Comparison of ENCODE assay signal across 10 cellular contexts in the genomic region with DNA sequence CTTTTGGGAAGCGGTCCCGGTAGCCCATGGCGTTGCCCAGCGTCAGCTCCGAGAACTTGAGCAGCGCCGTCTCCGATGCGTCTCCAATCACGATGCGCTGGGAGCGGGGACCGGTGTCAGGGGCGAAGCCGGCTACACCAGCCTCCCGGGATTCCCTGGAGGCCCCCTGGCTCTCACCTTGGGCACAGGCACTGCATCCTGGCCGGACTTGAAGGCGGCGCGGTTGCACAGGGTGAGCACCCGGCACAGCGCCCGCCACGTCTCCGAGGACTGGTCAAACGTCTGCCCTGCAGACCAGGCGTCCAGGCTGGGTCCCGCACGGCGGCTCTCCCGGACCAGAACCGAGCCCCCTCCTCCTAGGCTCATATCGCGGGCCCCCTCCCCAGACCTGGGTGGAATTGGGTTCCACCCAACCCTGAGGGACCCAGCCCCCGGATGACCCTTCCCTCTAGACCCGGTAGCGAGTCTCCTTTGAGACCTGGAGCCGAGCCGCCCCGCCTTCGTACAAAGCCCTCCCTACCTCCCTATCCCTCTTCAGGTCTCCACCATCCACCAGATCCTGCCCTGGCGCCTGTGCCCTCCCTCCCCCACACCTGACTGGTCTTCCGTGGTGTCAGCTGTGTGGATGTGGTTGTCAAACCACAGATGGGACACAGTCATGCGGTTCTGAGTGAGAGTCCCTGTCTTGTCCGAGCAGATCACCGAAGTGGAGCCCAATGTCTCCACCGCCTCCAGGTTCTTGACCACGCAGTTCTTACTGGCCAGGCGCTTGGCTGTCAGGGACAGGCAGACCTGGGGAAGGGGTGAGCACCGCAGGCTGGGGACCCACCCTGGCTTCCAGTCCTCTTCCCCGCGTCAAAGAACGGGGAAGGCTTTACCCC. TPM values are rescaled to one million over a fixed set of nuclear protein-coding genes. Genes with fewer than 3 reads are reported as not detected.
DNase-seq lines count a peak whose midpoint lies in the region; ATAC-seq, FAIRE-seq and TF ChIP-seq lines count a peak whose summit lies in the region.
"Had no signal": no experiment of that assay in that cellular context is flagged by ENCODE, and none has a peak within 500 bp of the region (broad histone marks: within the 10 kb centered on the region; RNA-seq: fewer than 3 reads in every experiment).

No MANE protein-coding gene starts in this region.

- no peak overlapping the region for H3K4me3 Mint-ChIP-seq in astrocyte (ENCODE audit: unreplicated experiment)
- H3K4me3 Mint-ChIP-seq in type B pancreatic cell, result peak overlapping the region; percentile 76

- no peaks in the 10 kb centered on the region for H3K36me3 ChIP-seq in heart right ventricle
- H3K36me3 ChIP-seq in astrocyte (ENCODE audit: insufficient read depth, low read length), result no peaks in the 10 kb centered on the region
- no peaks in the 10 kb centered on the region for H3K36me3 ChIP-seq in left lung

- H3K27ac Mint-ChIP-seq in astrocyte (ENCODE audit: unreplicated experiment) (no peak overlapping the region), type B pancreatic cell (no peak overlapping the region)
- H3K27ac Mint-ChIP-seq: dendritic cell treated with granulocyte-macrophage colony-stimulating factor and Interleukin-4, amounts not matched to agents 40 ng/mL and 50 ng/mL, for 4 days had no signal

- H4K20me1 ChIP-seq in astrocyte (ENCODE audit: insufficient read depth, low read length), result no peaks in the 10 kb centered on the region

- H3K79me2 ChIP-seq in astrocyte (ENCODE audit: insufficient read depth, low read length), result no peaks in the 10 kb centered on the region

- H3K27me3 ChIP-seq in heart right ventricle (peaks cover 6 to 68% (median 65%) of the 10 kb centered on the region in 7 donors), astrocyte (ENCODE audit: insufficient read depth, low read length) (peaks cover 12% of the 10 kb centered on the region), left lung (peaks cover 13 to 79% of the 10 kb centered on the region in 2 donors)

- no peaks in the 10 kb centered on the region for H3K36me3 Mint-ChIP-seq in astrocyte (ENCODE audit: low read depth, unreplicated experiment)
- H3K36me3 Mint-ChIP-seq in type B pancreatic cell, result no peaks in the 10 kb centered on the region

- H3K27ac ChIP-seq in heart right ventricle (no peak overlapping the region), astrocyte (ENCODE audit: low read depth, low read length) (no peak overlapping the region), left lung (no peak overlapping the region)

- intact Hi-C loops in heart right ventricle (cut with DNase I) (loop anchor here in 1 of 10 donors (10.0 kb wide), 1 partner anchor 156 kb away; a partner anchor contains a TSS), left ventricle myocardium superior (cut with micrococcal nuclease) (no loop called here), left lung (cut with DNase I) (no loop called here)

- H3K9me3 Mint-ChIP-seq in astrocyte (ENCODE audit: unreplicated experiment), result no peaks in the 10 kb centered on the region
- H3K9me3 Mint-ChIP-seq in type B pancreatic cell, result no peaks in the 10 kb centered on the region
- H3K9me3 Mint-ChIP-seq: dendritic cell treated with granulocyte-macrophage colony-stimulating factor and Interleukin-4, amounts not matched to agents 40 ng/mL and 50 ng/mL, for 4 days had no signal

- peak overlapping the region; percentile 86 for H3K4me2 ChIP-seq in astrocyte (ENCODE audit: low read length)

- no peak for FAIRE-seq in astrocyte (lab: Jason Lieb, UNC)
- FAIRE-seq: islet of Langerhans had no signal

- H3K27me3 Mint-ChIP-seq in astrocyte (ENCODE audit: low read depth, unreplicated experiment) (peaks cover 74% of the 10 kb centered on the region), type B pancreatic cell (peaks cover 62% of the 10 kb centered on the region)

- 29 to 33% methylated on average over 52 to 53 of the region's 53 CpGs for WGBS in heart right ventricle, 2 donors

- H3K9me3 ChIP-seq in heart right ventricle (no peaks in the 10 kb centered on the region), astrocyte (ENCODE audit: insufficient read depth, low read depth, low read length) (no peaks in the 10 kb centered on the region), left lung (no peaks in the 10 kb centered on the region)

- peak overlapping the region in 8 of 10 donors; percentile 14 to 44 (median 38) for H3K4me3 ChIP-seq in heart right ventricle
- no peak overlapping the region for H3K4me3 ChIP-seq in astrocyte (ENCODE audit: insufficient read depth, low read depth, low read length)
- peak overlapping the region; percentile 15 to 34 for H3K4me3 ChIP-seq in left lung

- peaks cover 2 to 9% (median 7%) of the 10 kb centered on the region in 9 donors for H3K4me1 ChIP-seq in heart right ventricle
- peaks cover 2% of the 10 kb centered on the region for H3K4me1 ChIP-seq in astrocyte (ENCODE audit: insufficient read depth, low read length)
- H3K4me1 ChIP-seq in left lung, result peaks cover 0 to 8% of the 10 kb centered on the region in 2 donors

- TF ChIP-seq CTCF in heart right ventricle (IDR thresholded peaks at IDR 0.05), result no peak
- no peak for TF ChIP-seq CTCF in astrocyte (IDR thresholded peaks at IDR 0.05; ENCODE audit: insufficient read depth, low read depth, low read length)
- TF ChIP-seq CTCF in left lung (IDR thresholded peaks at IDR 0.05), result no peak
- no peak for TF ChIP-seq CTCF in type B pancreatic cell (conservative IDR thresholded peaks at IDR 0.05)

- DNase-seq in heart right ventricle, result no peak
- no peak for DNase-seq in left ventricle myocardium superior
- no peak for DNase-seq in astrocyte (ENCODE audit: low read depth)
- DNase-seq in left lung, result peak in 1 of 2 donors; percentile 42
- DNase-seq in type B pancreatic cell (ENCODE audit: extremely low spot score, unreplicated experiment), result no peak
- no peak for DNase-seq in AG08395 (ENCODE audit: low spot score)

- no peak for ATAC-seq in heart right ventricle
- no peak for ATAC-seq in left ventricle myocardium superior
- no peak for ATAC-seq in left lung
- ATAC-seq in GM21526 (IDR thresholded peaks at IDR 0.05; ENCODE audit: low FRiP score, unreplicated experiment), result no peak
- no peak for ATAC-seq in HG03342 (IDR thresholded peaks at IDR 0.05; ENCODE audit: unreplicated experiment)

- peak overlapping the region; percentile 41 for H2AFZ ChIP-seq in astrocyte (ENCODE audit: low read depth, low read length)

- H3K4me1 Mint-ChIP-seq in astrocyte (ENCODE audit: low read depth, unreplicated experiment) (no peaks in the 10 kb centered on the region), type B pancreatic cell (ENCODE audit: unreplicated experiment) (peaks cover 4% of the 10 kb centered on the region)

- H3K9ac ChIP-seq in astrocyte (ENCODE audit: low read length), result no peak overlapping the region

RNA-seq across cellular contexts. Expression of a gene that starts 4.8 kb away (rescaled TPM):
- total RNA-seq in heart right ventricle, result not detected
- polyA plus RNA-seq in heart right ventricle, result not detected
- total RNA-seq in left ventricle myocardium superior, result not detected
- not detected in 2 replicates for total RNA-seq in astrocyte
- total RNA-seq in left lung, result not detected
- 1.3 and 16.8 TPM in 2 replicates for total RNA-seq in type B pancreatic cell (ENCODE audit: low replicate concordance)

RNA-seq across cellular contexts. Expression of a gene that starts 13.2 kb away (rescaled TPM):
- total RNA-seq in heart right ventricle, result 100 to 1,000 TPM in 3 of 10 donors, 10 to 100 TPM in 7; 62.8 to 103 (median 74.7) TPM
- polyA plus RNA-seq in heart right ventricle, result 100 to 1,000 TPM in 1 of 2 donors, 10 to 100 TPM in 1; 78.0 to 229 TPM
- 84.4 TPM for total RNA-seq in left ventricle myocardium superior
- 68.2 and 69.3 TPM in 2 replicates for total RNA-seq in astrocyte
- 100 to 1,000 TPM in 1 of 2 donors, 10 to 100 TPM in 1; 98.3 to 112 TPM for total RNA-seq in left lung
- 104 and 113 TPM in 2 replicates for total RNA-seq in type B pancreatic cell (ENCODE audit: low replicate concordance)

RNA-seq across cellular contexts. Expression of a gene that starts 25.4 kb away (rescaled TPM):
- not detected for total RNA-seq in heart right ventricle
- not detected for polyA plus RNA-seq in heart right ventricle
- not detected for total RNA-seq in left ventricle myocardium superior
- not detected in 2 replicates for total RNA-seq in astrocyte
- total RNA-seq in left lung, result not detected
- total RNA-seq in type B pancreatic cell (ENCODE audit: low replicate concordance), result not detected in 2 replicates

RNA-seq across cellular contexts. Expression of a gene that starts 27.3 kb away (rescaled TPM):
- not detected for total RNA-seq in heart right ventricle
- polyA plus RNA-seq in heart right ventricle, result not detected
- not detected for total RNA-seq in left ventricle myocardium superior
- not detected in 2 replicates for total RNA-seq in astrocyte
- not detected for total RNA-seq in left lung
- not detected in 2 replicates for total RNA-seq in type B pancreatic cell (ENCODE audit: low replicate concordance)

RNA-seq across cellular contexts. Expression of a gene that starts 30.5 kb away (rescaled TPM):
- total RNA-seq in heart right ventricle, result not detected
- under 1 TPM in 1 of 2 donors, not detected in 1; 0.20 TPM for polyA plus RNA-seq in heart right ventricle
- total RNA-seq in left ventricle myocardium superior, result not detected
- total RNA-seq in astrocyte, result 0.18 and 0.38 TPM in 2 replicates
- total RNA-seq in left lung, result under 1 TPM in 1 of 2 donors, not detected in 1; 0.20 TPM
- 0.53 TPM in 1 of 2 replicates, not detected in the other for total RNA-seq in type B pancreatic cell (ENCODE audit: low replicate concordance)
